Comparison of ENCODE assay signal across 9 cellular contexts in genomic region chr3:53162672-53163458, GRCh38. TPM values are rescaled to one million over a fixed set of nuclear protein-coding genes. Genes with fewer than 3 reads are reported as not detected.
DNase-seq lines count a peak whose midpoint lies in the region; ATAC-seq, FAIRE-seq and TF ChIP-seq lines count a peak whose summit lies in the region.
"Had no signal": no experiment of that assay in that cellular context is flagged by ENCODE, and none has a peak within 500 bp of the region (broad histone marks: within the 10 kb centered on the region; RNA-seq: fewer than 3 reads in every experiment).

No MANE protein-coding gene starts in this region.

- TF ChIP-seq CTCF in PC-9 (conservative IDR thresholded peaks at IDR 0.05) (no peak), astrocyte (IDR thresholded peaks at IDR 0.05; ENCODE audit: insufficient read depth, low read depth, low read length) (no peak), mesothelial cell of epicardium (IDR thresholded peaks at IDR 0.05; ENCODE audit: unreplicated experiment) (no peak)

- peaks cover 22% of the 10 kb centered on the region for H3K4me1 Mint-ChIP-seq in astrocyte (ENCODE audit: low read depth, unreplicated experiment)
- peaks cover 25% of the 10 kb centered on the region for H3K4me1 Mint-ChIP-seq in mesothelial cell of epicardium

- H3F3A ChIP-seq in PC-9 (ENCODE audit: insufficient read depth, low read depth): peaks cover 6% of the 10 kb centered on the region; the same call in 1 of the 2 replicates

- H3K4me2 ChIP-seq in PC-9 (peak overlapping the region; percentile 90), astrocyte (ENCODE audit: low read length) (peak overlapping the region; percentile 94)

- H3K9me3 Mint-ChIP-seq in astrocyte (ENCODE audit: unreplicated experiment): no peaks in the 10 kb centered on the region
- H3K9me3 Mint-ChIP-seq in mesothelial cell of epicardium: no peaks in the 10 kb centered on the region

- H3K36me3 ChIP-seq in PC-9 (ENCODE audit: low read depth) (no peaks in the 10 kb centered on the region), astrocyte (ENCODE audit: insufficient read depth, low read length) (no peaks in the 10 kb centered on the region)

- H3K4me3 Mint-ChIP-seq in astrocyte (ENCODE audit: unreplicated experiment) (peak overlapping the region; percentile 89), mesothelial cell of epicardium (peak overlapping the region; percentile 70)

- peaks cover 2% of the 10 kb centered on the region for H3K36me3 Mint-ChIP-seq in astrocyte (ENCODE audit: low read depth, unreplicated experiment)
- no peaks in the 10 kb centered on the region for H3K36me3 Mint-ChIP-seq in mesothelial cell of epicardium

- H3K27ac ChIP-seq in PC-9 (no peak overlapping the region), astrocyte (ENCODE audit: low read depth, low read length) (no peak overlapping the region), temporal lobe (ENCODE audit: low read depth, low read length) (peak overlapping the region; percentile 61)

- CTCF ChIA-PET in PC-9 (lab: Charles Lee): no interaction called here

- ATAC-seq in GM21367 (IDR thresholded peaks at IDR 0.05; ENCODE audit: unreplicated experiment) (peak; percentile 28), HG03354 (IDR thresholded peaks at IDR 0.05; ENCODE audit: poor library complexity, severe bottlenecking, unreplicated experiment) (no peak)

- no peak for FAIRE-seq in astrocyte (lab: Jason Lieb, UNC)
- FAIRE-seq: colon had no signal

- H3K4me3 ChIP-seq in PC-9 (peak overlapping the region; percentile 84; the same call in 1 of the 2 replicates), astrocyte (ENCODE audit: insufficient read depth, low read depth, low read length) (peak overlapping the region; percentile 54)

- H3K27me3 Mint-ChIP-seq in astrocyte (ENCODE audit: low read depth, unreplicated experiment) (peaks cover 18% of the 10 kb centered on the region), mesothelial cell of epicardium (ENCODE audit: low read depth) (peaks cover 23% of the 10 kb centered on the region)

- peaks cover 37% of the 10 kb centered on the region for H3K4me1 ChIP-seq in PC-9 (replicated peaks; ENCODE audit: insufficient read depth)
- peaks cover 27% of the 10 kb centered on the region for H3K4me1 ChIP-seq in astrocyte (ENCODE audit: insufficient read depth, low read length)

- H2AFZ ChIP-seq in PC-9 (no peak overlapping the region), astrocyte (ENCODE audit: low read depth, low read length) (peak overlapping the region; percentile 21)

- POLR2A ChIA-PET in PC-9 (lab: Charles Lee; ENCODE audit: unreplicated experiment): no interaction called here

- DNase-seq in PC-9 (no peak), astrocyte (ENCODE audit: low read depth) (no peak), mesothelial cell of epicardium (ENCODE audit: low spot score in 2 of 2, unreplicated experiment in 2 of 2) (no peak), NCI-H1105 treated with DMSO at 0.1 percent for 48 hours (lab: John Stamatoyannopoulos, UW) (no peak), mesenteric fat pad (ENCODE audit: low spot score) (no peak)

- peak overlapping the region; percentile 85 for H3K9ac ChIP-seq in astrocyte (ENCODE audit: low read length)

- H3K9me3 ChIP-seq in PC-9 (ENCODE audit: insufficient read depth, low read depth) (no peaks in the 10 kb centered on the region), astrocyte (ENCODE audit: insufficient read depth, low read depth, low read length) (no peaks in the 10 kb centered on the region)

- H4K20me1 ChIP-seq in PC-9 (ENCODE audit: insufficient read depth): peaks cover 5% of the 10 kb centered on the region; the same call in 1 of the 2 replicates
- H4K20me1 ChIP-seq in astrocyte (ENCODE audit: insufficient read depth, low read length): peaks cover 13% of the 10 kb centered on the region

- intact Hi-C loops in PC-9 (cut with micrococcal nuclease; ENCODE audit: unreplicated experiment): no loop called here

- H3K27me3 ChIP-seq in PC-9 (ENCODE audit: insufficient read depth, low read depth) (no peaks in the 10 kb centered on the region), astrocyte (ENCODE audit: insufficient read depth, low read length) (no peaks in the 10 kb centered on the region)

- H3K9me2 ChIP-seq in PC-9 (ENCODE audit: insufficient read depth): no peaks in the 10 kb centered on the region

- TSS peak; percentile 28 for BruUV-seq in PC-9 (replicated peaks; lab: Mats Ljungman, UMichigan)

- H3K79me2 ChIP-seq in PC-9 (ENCODE audit: low read depth) (peaks cover 40% of the 10 kb centered on the region), astrocyte (ENCODE audit: insufficient read depth, low read length) (peaks cover 29% of the 10 kb centered on the region)

- H3K27ac Mint-ChIP-seq in astrocyte (ENCODE audit: unreplicated experiment) (no peak overlapping the region), mesothelial cell of epicardium (peak overlapping the region; percentile 32)

RNA-seq across cellular contexts. Expression of gene PRKCD, which starts 1.9 kb away (rescaled TPM):
- total RNA-seq in PC-9 (2021) (30.1 and 34.3 TPM in 2 replicates), astrocyte (25.4 and 28.8 TPM in 2 replicates), mesothelial cell of epicardium (15.2 to 17.0 TPM (median 16.1 TPM) in 3 replicates), temporal lobe (0.98 TPM), mesenteric fat pad (80.4 TPM)

RNA-seq across cellular contexts. Expression of gene RFT1, which starts 32.6 kb away (rescaled TPM):
- 30.8 and 31.0 TPM in 2 replicates for total RNA-seq in PC-9 (2021)
- total RNA-seq in astrocyte: 19.2 and 23.0 TPM in 2 replicates
- 27.7 to 30.4 TPM (median 28.3 TPM) in 3 replicates for total RNA-seq in mesothelial cell of epicardium
- total RNA-seq in temporal lobe: 5.9 TPM
- total RNA-seq in mesenteric fat pad: 19.1 TPM
